In genomic region chr9:2465921-2466460, GRCh38 we compare ENCODE assay signal across 8 cellular contexts.
DNase-seq lines count a peak whose midpoint lies in the region; ATAC-seq and TF ChIP-seq lines count a peak whose summit lies in the region.

No MANE protein-coding gene starts in this region.

- peak; percentile 77 to 95 for ATAC-seq in activated naive CD4-positive, alpha-beta T cell treated with anti-CD3 and anti-CD28 coated beads, Interleukin-2, amount 50 U/mL, for 72 hours
- peak; percentile 97 for ATAC-seq in HG02884 (IDR thresholded peaks at IDR 0.05; ENCODE audit: unreplicated experiment)

- no peaks in the 10 kb centered on the region for H3K9me3 ChIP-seq in ovary

- H3K27ac ChIP-seq in ovary, result no peak overlapping the region

- no peak for DNase-seq in activated naive CD4-positive, alpha-beta T cell treated with anti-CD3 and anti-CD28 coated beads, Interleukin-2, amount 50 U/mL, for 72 hours (ENCODE audit: low spot score in 2 of 2)
- DNase-seq in activated naive CD4-positive, alpha-beta T cell treated with anti-CD3 and anti-CD28 coated beads, Interleukin-2, amount 50 U/mL, for 16 hours, result no peak
- DNase-seq in NCI-H2107 treated with DMSO at 0.1 percent for 48 hours (lab: John Stamatoyannopoulos, UW; ENCODE audit: unreplicated experiment) (peak; percentile 92), kidney tubule cell (ENCODE audit: low spot score) (peak; percentile 83), NCI-H2227 (lab: John Stamatoyannopoulos, UW; ENCODE audit: unreplicated experiment) (no peak), ovary (no peak)
- no peak for DNase-seq in NK-92 treated with Interleukin-12 subunit alpha and Interleukin-12 subunit beta, amount 100 ng/mL, for 24 hours (lab: John Stamatoyannopoulos, UW)

- no peak overlapping the region for H3K27ac Mint-ChIP-seq in activated naive CD4-positive, alpha-beta T cell treated with anti-CD3 and anti-CD28 coated beads, Interleukin-2, amount 50 U/mL, for 72 hours

- no peak for TF ChIP-seq EP300 in ovary (IDR thresholded peaks at IDR 0.05)

- H3K36me3 ChIP-seq in ovary, result no peaks in the 10 kb centered on the region

- H3K4me3 ChIP-seq in ovary, result no peak overlapping the region

- TF ChIP-seq CTCF in ovary (IDR thresholded peaks at IDR 0.05), result no peak

- peaks cover 0 to 4% of the 10 kb centered on the region in 2 donors for H3K9me3 Mint-ChIP-seq in activated naive CD4-positive, alpha-beta T cell treated with anti-CD3 and anti-CD28 coated beads, Interleukin-2, amount 50 U/mL, for 72 hours

- no peak for TF ChIP-seq POLR2A in ovary (IDR thresholded peaks at IDR 0.05)

- 88 to 96% (median 89%) methylated on average over 1 of the region's 1 CpG for WGBS in ovary, 3 donors

- H3K36me3 Mint-ChIP-seq in activated naive CD4-positive, alpha-beta T cell treated with anti-CD3 and anti-CD28 coated beads, Interleukin-2, amount 50 U/mL, for 72 hours, result no peaks in the 10 kb centered on the region

- H3K27me3 ChIP-seq in ovary, result no peaks in the 10 kb centered on the region

- intact Hi-C loops in ovary (cut with DNase I), result no loop called here

- peaks cover 8% of the 10 kb centered on the region for H3K4me1 ChIP-seq in ovary (ENCODE audit: insufficient read depth)

Comparison
In these comparisons a context has a peak if more than half of its experiments do, and no peak if none do; other contexts are left out.
1. DNase-seq: peak in NCI-H2107 treated with DMSO at 0.1 percent for 48 hours (single experiment) and kidney tubule cell (single experiment); none in activated naive CD4-positive, alpha-beta T cell treated with anti-CD3 and anti-CD28 coated beads, Interleukin-2, amount 50 U/mL, for 72 hours (0 of 2), activated naive CD4-positive, alpha-beta T cell treated with anti-CD3 and anti-CD28 coated beads, Interleukin-2, amount 50 U/mL, for 16 hours (single experiment), NCI-H2227 (single experiment), NK-92 treated with Interleukin-12 subunit alpha and Interleukin-12 subunit beta, amount 100 ng/mL, for 24 hours (single experiment) and ovary (0 of 5).